24 cellular contexts compared by ENCODE assay signal in the genomic region with DNA sequence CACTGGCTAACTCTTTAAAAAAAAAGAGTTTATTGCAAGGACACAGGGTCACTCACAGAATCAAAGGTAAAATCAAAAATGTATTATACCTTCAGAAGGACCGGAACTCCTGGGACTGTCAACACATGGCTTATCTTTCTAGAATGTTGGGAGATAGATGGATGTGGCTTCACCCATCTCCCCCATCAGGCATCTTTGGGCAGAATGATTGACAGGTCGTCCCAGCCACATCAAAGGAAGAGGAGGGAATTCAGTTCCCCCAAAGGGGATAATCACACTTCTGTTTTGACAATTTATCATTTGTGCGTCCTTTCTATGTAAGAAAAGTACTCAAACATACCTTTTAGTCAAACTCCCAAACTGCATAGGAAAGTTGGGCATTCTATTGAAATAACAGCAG.
"Had no signal": no experiment of that assay in that cellular context is flagged by ENCODE, and none has a peak within 500 bp of the region (broad histone marks: within the 10 kb centered on the region; RNA-seq: fewer than 3 reads in every experiment).

No MANE protein-coding gene starts in this region.

- H3K27me3 ChIP-seq: dorsolateral prefrontal cortex, sigmoid colon, thyroid gland, vagina had no signal

- FAIRE-seq: colon, frontal cortex, islet of Langerhans had no signal

- H3K9me3 Mint-ChIP-seq: natural killer cell; neural crest cell; stimulated activated effector memory CD8-positive, alpha-beta T cell treated with anti-CD3 and anti-CD28 coated beads, Interleukin-12 subunit alpha, Interleukin-12 subunit beta, amount 100 ng/mL, for 72 hours had no signal

- H3K4me1 ChIP-seq: left lung had no signal

- ATAC-seq: left cardiac atrium; left lung; natural killer cell; psoas muscle; right cardiac atrium; stimulated activated effector memory CD8-positive, alpha-beta T cell treated with anti-CD3 and anti-CD28 coated beads, Interleukin-12 subunit alpha, Interleukin-12 subunit beta, amount 100 ng/mL, for 72 hours had no signal

- H3K36me3 ChIP-seq: left lung, neutrophil, sigmoid colon, stomach, thyroid gland, vagina had no signal

- H3K27ac ChIP-seq: dorsolateral prefrontal cortex, left lung, neutrophil, psoas muscle, sigmoid colon, stomach, thyroid gland, vagina had no signal

- DNase-seq: dorsolateral prefrontal cortex; effector CD4-positive, alpha-beta T cell; head of caudate nucleus; left cardiac atrium; left lung; mesenchymal stem cell; natural killer cell; posterior cingulate gyrus; psoas muscle; right cardiac atrium; sigmoid colon; stimulated activated CD4-positive, alpha-beta T cell treated with anti-CD3 and anti-CD28 coated beads, Interleukin-2, amount 100 ng/mL, for 24 hours; stimulated activated CD4-positive, alpha-beta T cell treated with anti-CD3 and anti-CD28 coated beads, Interleukin-4, amount 100 ng/mL, for 24 hours; stimulated activated naive CD4-positive, alpha-beta T cell treated with Interleukin-2 at 50 U/mL for 16 hours; stomach; thyroid gland; trophoblast cell had no signal

- H3K9me3 ChIP-seq: left lung, neutrophil, psoas muscle, sigmoid colon, stomach, thyroid gland, vagina had no signal

- H3K4me1 Mint-ChIP-seq: natural killer cell; stimulated activated effector memory CD8-positive, alpha-beta T cell treated with anti-CD3 and anti-CD28 coated beads, Interleukin-12 subunit alpha, Interleukin-12 subunit beta, amount 100 ng/mL, for 72 hours had no signal

- H3K36me3 Mint-ChIP-seq: natural killer cell; stimulated activated effector memory CD8-positive, alpha-beta T cell treated with anti-CD3 and anti-CD28 coated beads, Interleukin-12 subunit alpha, Interleukin-12 subunit beta, amount 100 ng/mL, for 72 hours had no signal

- H3K27ac Mint-ChIP-seq: natural killer cell; stimulated activated effector memory CD8-positive, alpha-beta T cell treated with anti-CD3 and anti-CD28 coated beads, Interleukin-12 subunit alpha, Interleukin-12 subunit beta, amount 100 ng/mL, for 72 hours had no signal

- H3K4me3 Mint-ChIP-seq: natural killer cell; neural crest cell; stimulated activated effector memory CD8-positive, alpha-beta T cell treated with anti-CD3 and anti-CD28 coated beads, Interleukin-12 subunit alpha, Interleukin-12 subunit beta, amount 100 ng/mL, for 72 hours had no signal

- H3K4me3 ChIP-seq: dorsolateral prefrontal cortex, left lung, psoas muscle, sigmoid colon, stomach, thyroid gland, vagina had no signal
